In the genomic region with DNA sequence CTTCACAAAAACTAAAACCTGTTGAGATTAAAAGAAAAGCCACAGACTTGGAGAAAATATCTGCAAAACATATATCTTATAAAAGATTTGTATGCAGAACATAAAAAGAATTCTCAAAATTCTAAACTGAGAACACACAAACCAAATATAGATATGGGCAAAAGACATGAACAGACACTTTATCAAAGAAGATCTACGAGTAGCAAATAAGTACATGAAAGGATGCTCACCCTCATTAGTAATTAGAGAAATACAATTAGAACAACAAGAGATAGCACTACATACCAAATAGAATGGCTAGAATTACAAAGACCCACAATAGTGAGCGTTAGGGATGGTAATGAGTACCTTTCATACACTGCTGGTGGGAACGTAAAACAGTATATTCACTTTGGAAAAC, we compare ENCODE assay signal across 16 cellular contexts.
A peak's percentile ranks its signal among the peaks of the same experiment; 100 is the strongest.
DNase-seq lines count a peak whose midpoint lies in the region; ATAC-seq and TF ChIP-seq lines count a peak whose summit lies in the region.
"Had no signal": no experiment of that assay in that cellular context is flagged by ENCODE, and none has a peak within 500 bp of the region (broad histone marks: within the 10 kb centered on the region; RNA-seq: fewer than 3 reads in every experiment).

No MANE protein-coding gene starts in this region.

- no peaks in the 10 kb centered on the region for H3K27me3 ChIP-seq in OCI-LY3 (ENCODE audit: low read depth, low read length)
- H3K27me3 ChIP-seq: BE2C, BLaER1 had no signal

- TF ChIP-seq CTCF in HEK293 (tag by site-specific recombination; IDR thresholded peaks at IDR 0.05) = no peak
- no peak for TF ChIP-seq CTCF in OCI-LY3 (IDR thresholded peaks at IDR 0.05; ENCODE audit: low read depth, low read length)

- peak overlapping the region; percentile 98; the same call in 1 of the 2 replicates for H3K9ac ChIP-seq in OCI-LY3 (ENCODE audit: low read length)
- H3K9ac ChIP-seq: BLaER1 had no signal

- no peak overlapping the region for H2AFZ ChIP-seq in OCI-LY3 (ENCODE audit: low read depth, low read length)

- DNase-seq in stimulated activated CD4-positive, alpha-beta T cell treated with anti-CD3 and anti-CD28 coated beads, Interleukin-2, amount 100 ng/mL, for 48 hours = no peak
- no peak for DNase-seq in activated T-cell treated with anti-CD3 and anti-CD28 coated beads, Interleukin-2, amount 50 U/mL, for 1 hour
- DNase-seq: 8988T; ACHN; BE2C; C1 segment of cervical spinal cord; CD4-positive, alpha-beta memory T cell; CD4-positive, CD25-positive, alpha-beta regulatory T cell; CD8-positive, alpha-beta memory T cell; COR-L47; DMS79 treated with DMSO at 0.1 percent for 48 hours; GF-D8 had no signal

- H3K79me2 ChIP-seq in OCI-LY3 (ENCODE audit: low read length) = no peaks in the 10 kb centered on the region

- CTCF ChIA-PET in HEK293 (lab: Yijun Ruan, JAX) = no interaction called here

- ATAC-seq in GM21529 (IDR thresholded peaks at IDR 0.05; ENCODE audit: unreplicated experiment) = no peak

- H4K20me1 ChIP-seq in OCI-LY3 (ENCODE audit: insufficient read depth, low read length) = no peaks in the 10 kb centered on the region
- H4K20me1 ChIP-seq: BLaER1 had no signal

- H3K4me2 ChIP-seq in OCI-LY3 (ENCODE audit: low read length) = no peak overlapping the region
- H3K4me2 ChIP-seq: BLaER1 had no signal

- POLR2A ChIA-PET in HEK293 (lab: Yijun Ruan, JAX) = interaction anchor here (0.5 to 1.2 kb wide), 3 partner anchors 35 to 79 kb away, joined by 3 read pairs; a partner anchor contains a TSS

- H3K9me3 ChIP-seq in HEK293 (ENCODE audit: control insufficient read depth, insufficient read depth, low read depth, low read length) (no peaks in the 10 kb centered on the region), OCI-LY3 (ENCODE audit: insufficient read depth, low read length) (peaks cover 17% of the 10 kb centered on the region)
- H3K9me3 ChIP-seq: BE2C had no signal

- H3K4me1 ChIP-seq in HEK293 (ENCODE audit: control insufficient read depth, insufficient read depth, low read length) = no peaks in the 10 kb centered on the region
- H3K4me1 ChIP-seq in OCI-LY3 (ENCODE audit: low read length) = peaks cover 95% of the 10 kb centered on the region
- H3K4me1 ChIP-seq: BE2C had no signal

- H3K36me3 ChIP-seq in HEK293 (ENCODE audit: control insufficient read depth in 2 of 2, insufficient read depth in 1 of 2, low read length in 2 of 2) (no peaks in the 10 kb centered on the region), OCI-LY3 (replicated peaks; ENCODE audit: low read depth, low read length) (peaks cover 25% of the 10 kb centered on the region)
- H3K36me3 ChIP-seq: BE2C, BLaER1 had no signal

- no peak overlapping the region for H3K4me3 ChIP-seq in HEK293 (ENCODE audit: low read depth, low read length)
- H3K4me3 ChIP-seq in OCI-LY3 (ENCODE audit: low read length) = no peak overlapping the region
- H3K4me3 ChIP-seq: BLaER1 had no signal

- H3K27ac ChIP-seq in HEK293 (ENCODE audit: extremely low read depth, low read depth, low read length) (no peak overlapping the region), OCI-LY3 (ENCODE audit: low read length) (peak overlapping the region; percentile 99)
- H3K27ac ChIP-seq: BLaER1 had no signal

TF ChIP-seq in HEK293, 187 proteins besides CTCF, POLR2A, EP300 and RAD21:
- TF ChIP-seq GFI1B (tag by site-specific recombination; IDR thresholded peaks at IDR 0.05) (no peak), ZNF341 (tag by site-specific recombination; IDR thresholded peaks at IDR 0.05; ENCODE audit: low read depth) (no peak), ZNF112 (tag by site-specific recombination; IDR thresholded peaks at IDR 0.05) (no peak), SETDB1 (IDR thresholded peaks at IDR 0.05; ENCODE audit: insufficient read length, low read length) (peak; percentile 93), ZNF707 (tag by site-specific recombination; IDR thresholded peaks at IDR 0.05) (no peak)
- TF ChIP-seq, protein P1, sequence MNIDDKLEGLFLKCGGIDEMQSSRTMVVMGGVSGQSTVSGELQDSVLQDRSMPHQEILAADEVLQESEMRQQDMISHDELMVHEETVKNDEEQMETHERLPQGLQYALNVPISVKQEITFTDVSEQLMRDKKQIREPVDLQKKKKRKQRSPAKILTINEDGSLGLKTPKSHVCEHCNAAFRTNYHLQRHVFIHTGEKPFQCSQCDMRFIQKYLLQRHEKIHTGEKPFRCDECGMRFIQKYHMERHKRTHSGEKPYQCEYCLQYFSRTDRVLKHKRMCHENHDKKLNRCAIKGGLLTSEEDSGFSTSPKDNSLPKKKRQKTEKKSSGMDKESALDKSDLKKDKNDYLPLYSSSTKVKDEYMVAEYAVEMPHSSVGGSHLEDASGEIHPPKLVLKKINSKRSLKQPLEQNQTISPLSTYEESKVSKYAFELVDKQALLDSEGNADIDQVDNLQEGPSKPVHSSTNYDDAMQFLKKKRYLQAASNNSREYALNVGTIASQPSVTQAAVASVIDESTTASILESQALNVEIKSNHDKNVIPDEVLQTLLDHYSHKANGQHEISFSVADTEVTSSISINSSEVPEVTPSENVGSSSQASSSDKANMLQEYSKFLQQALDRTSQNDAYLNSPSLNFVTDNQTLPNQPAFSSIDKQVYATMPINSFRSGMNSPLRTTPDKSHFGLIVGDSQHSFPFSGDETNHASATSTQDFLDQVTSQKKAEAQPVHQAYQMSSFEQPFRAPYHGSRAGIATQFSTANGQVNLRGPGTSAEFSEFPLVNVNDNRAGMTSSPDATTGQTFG (tag by site-specific recombination; IDR thresholded peaks at IDR 0.05; ENCODE audit: borderline replicate concordance) = no peak
